In genomic region chr22:46071451-46072029, GRCh38 we compare ENCODE assay signal across 7 cellular contexts.
DNase-seq lines count a peak whose midpoint lies in the region; ATAC-seq lines count a peak whose summit lies in the region.

No MANE protein-coding gene starts in this region.

- H3K9ac ChIP-seq in iPS-18a (ENCODE audit: low read length): no peak overlapping the region

- no peaks in the 10 kb centered on the region for H3K27me3 Mint-ChIP-seq in T-helper 17 cell

- peak overlapping the region; percentile 51 for H3K27ac Mint-ChIP-seq in T-helper 17 cell

- H3K4me3 Mint-ChIP-seq in T-helper 17 cell: peak overlapping the region; percentile 91

- peak overlapping the region; percentile 45 for H3K4me3 ChIP-seq in iPS-18a (ENCODE audit: low read length)

- no peaks in the 10 kb centered on the region for H3K9me3 ChIP-seq in T-helper 17 cell (ENCODE audit: control insufficient read depth, low read length, poor library complexity, severe bottlenecking)
- no peaks in the 10 kb centered on the region for H3K9me3 ChIP-seq in iPS-18a (ENCODE audit: control insufficient read depth, low read depth, low read length)

- no peaks in the 10 kb centered on the region for H3K36me3 Mint-ChIP-seq in T-helper 17 cell (ENCODE audit: low read depth)

- DNase-seq in M059J (ENCODE audit: low read depth) (peak; percentile 89), T-helper 17 cell (peak in 2 of 3 donors; percentile 26 to 49), brain pericyte (ENCODE audit: low read depth, low spot score) (peak; percentile 74), sciatic nerve (ENCODE audit: low spot score) (peak; percentile 98)

- ATAC-seq in GM18861 (IDR thresholded peaks at IDR 0.05; ENCODE audit: unreplicated experiment) (peak; percentile 7), T-helper 17 cell (peak; percentile 50), sciatic nerve (peak; percentile 52), GM18909 (IDR thresholded peaks at IDR 0.05; ENCODE audit: poor library complexity, unreplicated experiment) (no peak)

- H3K4me1 ChIP-seq in iPS-18a (ENCODE audit: control insufficient read depth, low read depth, low read length): no peaks in the 10 kb centered on the region

- H3K27me3 ChIP-seq in iPS-18a (ENCODE audit: control insufficient read depth, insufficient read depth, low read length): peaks cover 76% of the 10 kb centered on the region

- H3K4me1 Mint-ChIP-seq in T-helper 17 cell: peaks cover 32% of the 10 kb centered on the region

- intact Hi-C loops in sciatic nerve (cut with DNase I): no loop called here

- H3K27ac ChIP-seq in iPS-18a (ENCODE audit: low read length): no peak overlapping the region

- H3K36me3 ChIP-seq in iPS-18a (ENCODE audit: control insufficient read depth, low read depth, low read length): no peaks in the 10 kb centered on the region

Comparison
In these comparisons a context has a peak if more than half of its experiments do, and no peak if none do; other contexts are left out.
1. DNase-seq: peak in every context shown above with its lines; median percentile 98 in sciatic nerve; 89 in M059J; 74 in brain pericyte; 38 in T-helper 17 cell.